ENCODE assay signal across 16 cellular contexts in the genomic region with DNA sequence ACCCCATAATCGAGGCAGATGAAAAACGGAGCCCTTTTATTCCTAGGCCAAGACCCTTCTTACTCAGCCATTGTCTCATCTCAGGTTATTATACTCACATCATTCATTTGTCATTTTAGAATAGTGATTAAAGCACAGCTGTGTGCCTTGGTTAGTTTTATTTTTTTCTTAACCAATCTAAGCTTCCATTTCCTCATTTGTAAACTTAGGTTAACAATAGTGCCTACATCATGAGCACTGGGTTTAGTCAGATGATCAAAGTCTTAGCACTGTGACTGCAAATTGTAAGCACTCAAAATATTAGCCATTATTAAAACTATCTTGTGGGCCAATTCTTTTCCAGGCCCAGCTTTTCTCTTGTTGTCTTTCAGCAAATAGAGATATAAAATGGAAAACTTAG. TPM values are rescaled to one million over a fixed set of nuclear protein-coding genes. Genes with fewer than 3 reads are reported as not detected.
DNase-seq lines count a peak whose midpoint lies in the region; ATAC-seq and TF ChIP-seq lines count a peak whose summit lies in the region.
"Had no signal": no experiment of that assay in that cellular context is flagged by ENCODE, and none has a peak within 500 bp of the region (broad histone marks: within the 10 kb centered on the region; RNA-seq: fewer than 3 reads in every experiment).

No MANE protein-coding gene starts in this region.

- no peaks in the 10 kb centered on the region for H3K9me3 Mint-ChIP-seq in immature natural killer cell

- H3K27me3 ChIP-seq in OCI-LY3 (ENCODE audit: low read depth, low read length) = no peaks in the 10 kb centered on the region
- H3K27me3 ChIP-seq: gastrocnemius medialis, vagina had no signal

- H3K27ac Mint-ChIP-seq in immature natural killer cell = no peak overlapping the region

- peak; percentile 42 for ATAC-seq in GM18511 (IDR thresholded peaks at IDR 0.05; ENCODE audit: unreplicated experiment)
- ATAC-seq in GM21447 (IDR thresholded peaks at IDR 0.05; ENCODE audit: unreplicated experiment) = peak; percentile 55
- peak; percentile 36 for ATAC-seq in HG03060 (IDR thresholded peaks at IDR 0.05; ENCODE audit: low read depth, unreplicated experiment)
- ATAC-seq: gastrocnemius medialis, Panc1 had no signal

- peaks cover 28% of the 10 kb centered on the region for H3K4me1 ChIP-seq in OCI-LY3 (ENCODE audit: low read length)
- H3K4me1 ChIP-seq: gastrocnemius medialis, vagina had no signal

- no peak overlapping the region for H3K4me3 Mint-ChIP-seq in immature natural killer cell

- no peaks in the 10 kb centered on the region for H4K20me1 ChIP-seq in OCI-LY3 (ENCODE audit: insufficient read depth, low read length)

- H2AFZ ChIP-seq in OCI-LY3 (ENCODE audit: low read depth, low read length) = 0 out of 2 replicates have a peak overlapping the region, but pooled peaks have one; percentile 28

- H3K27ac ChIP-seq in OCI-LY3 (ENCODE audit: low read length) = peak overlapping the region; percentile 47
- H3K27ac ChIP-seq: gastrocnemius medialis, vagina had no signal

- no peaks in the 10 kb centered on the region for H3K9me3 ChIP-seq in OCI-LY3 (ENCODE audit: insufficient read depth, low read length)
- H3K9me3 ChIP-seq: gastrocnemius medialis, vagina had no signal

- no peak for TF ChIP-seq CTCF in OCI-LY3 (IDR thresholded peaks at IDR 0.05; ENCODE audit: low read depth, low read length)

- no peaks in the 10 kb centered on the region for H3K36me3 ChIP-seq in OCI-LY3 (replicated peaks; ENCODE audit: low read depth, low read length)
- H3K36me3 ChIP-seq: gastrocnemius medialis, vagina had no signal

- H3K9ac ChIP-seq in OCI-LY3 (ENCODE audit: low read length) = no peak overlapping the region

- H3K4me1 Mint-ChIP-seq in immature natural killer cell = no peaks in the 10 kb centered on the region

- DNase-seq in NCI-H2196 treated with DMSO at 0.1 percent for 48 hours (lab: John Stamatoyannopoulos, UW; ENCODE audit: unreplicated experiment) (no peak), pons (ENCODE audit: low spot score) (no peak), HuH-7.5 (ENCODE audit: low spot score) (no peak), immature natural killer cell (no peak)
- DNase-seq: gastrocnemius medialis; GF-D8; left colon; NCI-H187; stimulated activated CD8-positive, alpha-beta memory T cell treated with anti-CD3 and anti-CD28 coated beads, Interleukin-4, amount 100 ng/mL, for 48 hours; T1000 had no signal

- peaks cover 4 to 13% (median 8%) of the 10 kb centered on the region in 3 donors for H3K36me3 Mint-ChIP-seq in immature natural killer cell

- H3K27me3 Mint-ChIP-seq in immature natural killer cell (ENCODE audit: low read depth in 3 of 3) = peaks cover 0 to 3% (median 0%) of the 10 kb centered on the region in 3 donors

- H3K4me3 ChIP-seq in OCI-LY3 (ENCODE audit: low read length) = no peak overlapping the region
- H3K4me3 ChIP-seq: gastrocnemius medialis, vagina had no signal

- H3K4me2 ChIP-seq in OCI-LY3 (ENCODE audit: low read length) = peak overlapping the region; percentile 42

- no peaks in the 10 kb centered on the region for H3K79me2 ChIP-seq in OCI-LY3 (ENCODE audit: low read length)

RNA-seq across cellular contexts. Expression of a gene that starts 21.3 kb away (rescaled TPM):
- 1 to 10 TPM; 7.2 to 7.6 (median 7.4) TPM for polyA plus RNA-seq in immature natural killer cell
